Comparison of ENCODE assay signal across 2 cellular contexts in genomic region chr6:135633573-135633972, GRCh38.
TF ChIP-seq lines count a peak whose summit lies in the region.

No MANE protein-coding gene starts in this region.

TF ChIP-seq in liver, 16 proteins besides CTCF, POLR2A, EP300 and RAD21 (continued from another document):
- TF ChIP-seq ZBTB33 (IDR thresholded peaks at IDR 0.05) (no peak), RXRA (IDR thresholded peaks at IDR 0.05) (peak in 1 of 2 donors; percentile 5), GABPA (IDR thresholded peaks at IDR 0.05 in 1 of 2, conservative IDR thresholded peaks at IDR 0.05 in 1 of 2) (no peak), YY1 (IDR thresholded peaks at IDR 0.05) (peak; percentile 13), FOXA2 (IDR thresholded peaks at IDR 0.05) (peak; percentile 31), NR2F2 (IDR thresholded peaks at IDR 0.05) (no peak)
- TF ChIP-seq, protein P1, sequence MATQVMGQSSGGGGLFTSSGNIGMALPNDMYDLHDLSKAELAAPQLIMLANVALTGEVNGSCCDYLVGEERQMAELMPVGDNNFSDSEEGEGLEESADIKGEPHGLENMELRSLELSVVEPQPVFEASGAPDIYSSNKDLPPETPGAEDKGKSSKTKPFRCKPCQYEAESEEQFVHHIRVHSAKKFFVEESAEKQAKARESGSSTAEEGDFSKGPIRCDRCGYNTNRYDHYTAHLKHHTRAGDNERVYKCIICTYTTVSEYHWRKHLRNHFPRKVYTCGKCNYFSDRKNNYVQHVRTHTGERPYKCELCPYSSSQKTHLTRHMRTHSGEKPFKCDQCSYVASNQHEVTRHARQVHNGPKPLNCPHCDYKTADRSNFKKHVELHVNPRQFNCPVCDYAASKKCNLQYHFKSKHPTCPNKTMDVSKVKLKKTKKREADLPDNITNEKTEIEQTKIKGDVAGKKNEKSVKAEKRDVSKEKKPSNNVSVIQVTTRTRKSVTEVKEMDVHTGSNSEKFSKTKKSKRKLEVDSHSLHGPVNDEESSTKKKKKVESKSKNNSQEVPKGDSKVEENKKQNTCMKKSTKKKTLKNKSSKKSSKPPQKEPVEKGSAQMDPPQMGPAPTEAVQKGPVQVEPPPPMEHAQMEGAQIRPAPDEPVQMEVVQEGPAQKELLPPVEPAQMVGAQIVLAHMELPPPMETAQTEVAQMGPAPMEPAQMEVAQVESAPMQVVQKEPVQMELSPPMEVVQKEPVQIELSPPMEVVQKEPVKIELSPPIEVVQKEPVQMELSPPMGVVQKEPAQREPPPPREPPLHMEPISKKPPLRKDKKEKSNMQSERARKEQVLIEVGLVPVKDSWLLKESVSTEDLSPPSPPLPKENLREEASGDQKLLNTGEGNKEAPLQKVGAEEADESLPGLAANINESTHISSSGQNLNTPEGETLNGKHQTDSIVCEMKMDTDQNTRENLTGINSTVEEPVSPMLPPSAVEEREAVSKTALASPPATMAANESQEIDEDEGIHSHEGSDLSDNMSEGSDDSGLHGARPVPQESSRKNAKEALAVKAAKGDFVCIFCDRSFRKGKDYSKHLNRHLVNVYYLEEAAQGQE (IDR thresholded peaks at IDR 0.05) = no peak

TF ChIP-seq in HepG2, 621 proteins besides CTCF, POLR2A, EP300 and RAD21 (continued from another document):
- TF ChIP-seq DMAP1 (CRISPR knock-in tag; IDR thresholded peaks at IDR 0.05) (no peak), HNF4G (IDR thresholded peaks at IDR 0.05; ENCODE audit: borderline replicate concordance, low read depth, low read length) (no peak), HNF4G (CRISPR knock-in tag; IDR thresholded peaks at IDR 0.05; ENCODE audit: borderline replicate concordance, low read depth) (no peak)
- TF ChIP-seq, protein P2, sequence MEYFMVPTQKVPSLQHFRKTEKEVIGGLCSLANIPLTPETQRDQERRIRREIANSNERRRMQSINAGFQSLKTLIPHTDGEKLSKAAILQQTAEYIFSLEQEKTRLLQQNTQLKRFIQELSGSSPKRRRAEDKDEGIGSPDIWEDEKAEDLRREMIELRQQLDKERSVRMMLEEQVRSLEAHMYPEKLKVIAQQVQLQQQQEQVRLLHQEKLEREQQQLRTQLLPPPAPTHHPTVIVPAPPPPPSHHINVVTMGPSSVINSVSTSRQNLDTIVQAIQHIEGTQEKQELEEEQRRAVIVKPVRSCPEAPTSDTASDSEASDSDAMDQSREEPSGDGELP (IDR thresholded peaks at IDR 0.05; ENCODE audit: borderline replicate concordance, low read depth) = no peak
